ENCODE assay signal across 8 cellular contexts in genomic region chr2:152718909-152719645, GRCh38. TPM values are rescaled to one million over a fixed set of nuclear protein-coding genes. Genes with fewer than 3 reads are reported as not detected.
A peak's percentile ranks its signal among the peaks of the same experiment; 100 is the strongest.
DNase-seq lines count a peak whose midpoint lies in the region; ATAC-seq, FAIRE-seq and TF ChIP-seq lines count a peak whose summit lies in the region.

No MANE protein-coding gene starts in this region.

- H3K9ac ChIP-seq in astrocyte (ENCODE audit: low read length) = peak overlapping the region; percentile 99

- H3K79me2 ChIP-seq in astrocyte (ENCODE audit: insufficient read depth, low read length) = peaks cover 70% of the 10 kb centered on the region

- no peaks in the 10 kb centered on the region for H3K27me3 ChIP-seq in astrocyte (ENCODE audit: insufficient read depth, low read length)

- H3K27ac Mint-ChIP-seq in astrocyte (ENCODE audit: unreplicated experiment) = peak overlapping the region; percentile 43
- peak overlapping the region; percentile 97 for H3K27ac Mint-ChIP-seq in stimulated activated naive B cell treated with anti-CD40 and anti-IgM and Interleukin-4, amounts not matched to agents 10 μg/mL and 1 μg/mL and 100 μg/mL, for 72 hours

- H4K20me1 ChIP-seq in astrocyte (ENCODE audit: insufficient read depth, low read length) = peaks cover 29% of the 10 kb centered on the region

- H3K4me2 ChIP-seq in astrocyte (ENCODE audit: low read length) = peak overlapping the region; percentile 90

- in situ Hi-C loops in G401 (cut with HindIII; ENCODE audit: low sequenced_read_pairs) = no loop called here

- peaks cover 16% of the 10 kb centered on the region for H3K4me1 Mint-ChIP-seq in astrocyte (ENCODE audit: low read depth, unreplicated experiment)
- H3K4me1 Mint-ChIP-seq in stimulated activated naive B cell treated with anti-CD40 and anti-IgM and Interleukin-4, amounts not matched to agents 10 μg/mL and 1 μg/mL and 100 μg/mL, for 72 hours = peaks cover 16 to 34% of the 10 kb centered on the region in 2 donors

- no peaks in the 10 kb centered on the region for H3K9me3 Mint-ChIP-seq in astrocyte (ENCODE audit: unreplicated experiment)
- H3K9me3 Mint-ChIP-seq in stimulated activated naive B cell treated with anti-CD40 and anti-IgM and Interleukin-4, amounts not matched to agents 10 μg/mL and 1 μg/mL and 100 μg/mL, for 72 hours = no peaks in the 10 kb centered on the region

- peaks cover 16% of the 10 kb centered on the region for H3K36me3 ChIP-seq in astrocyte (ENCODE audit: insufficient read depth, low read length)

- H3K27ac ChIP-seq in astrocyte (ENCODE audit: low read depth, low read length) = peak overlapping the region; percentile 96

- peaks cover 13% of the 10 kb centered on the region for H3K4me1 ChIP-seq in astrocyte (ENCODE audit: insufficient read depth, low read length)

- H3K4me3 ChIP-seq in astrocyte (ENCODE audit: insufficient read depth, low read depth, low read length) = peak overlapping the region; percentile 95

- H3K4me3 Mint-ChIP-seq in astrocyte (ENCODE audit: unreplicated experiment) = peak overlapping the region; percentile 96
- H3K4me3 Mint-ChIP-seq in stimulated activated naive B cell treated with anti-CD40 and anti-IgM and Interleukin-4, amounts not matched to agents 10 μg/mL and 1 μg/mL and 100 μg/mL, for 72 hours = peak overlapping the region; percentile 89 to 97

- H3K36me3 Mint-ChIP-seq in astrocyte (ENCODE audit: low read depth, unreplicated experiment) = peaks cover 2% of the 10 kb centered on the region
- H3K36me3 Mint-ChIP-seq in stimulated activated naive B cell treated with anti-CD40 and anti-IgM and Interleukin-4, amounts not matched to agents 10 μg/mL and 1 μg/mL and 100 μg/mL, for 72 hours = peaks cover 11 to 29% of the 10 kb centered on the region in 2 donors

- peak overlapping the region; percentile 99 for H2AFZ ChIP-seq in astrocyte (ENCODE audit: low read depth, low read length)

- H3K9me3 ChIP-seq in astrocyte (ENCODE audit: insufficient read depth, low read depth, low read length) = no peaks in the 10 kb centered on the region

- H3K27me3 Mint-ChIP-seq in astrocyte (ENCODE audit: low read depth, unreplicated experiment) = no peaks in the 10 kb centered on the region
- no peaks in the 10 kb centered on the region for H3K27me3 Mint-ChIP-seq in stimulated activated naive B cell treated with anti-CD40 and anti-IgM and Interleukin-4, amounts not matched to agents 10 μg/mL and 1 μg/mL and 100 μg/mL, for 72 hours

- no peak for FAIRE-seq in astrocyte (lab: Jason Lieb, UNC)

- TF ChIP-seq CTCF in astrocyte (IDR thresholded peaks at IDR 0.05; ENCODE audit: insufficient read depth, low read depth, low read length) = no peak

- peak; percentile 30 for ATAC-seq in GM21447 (IDR thresholded peaks at IDR 0.05; ENCODE audit: unreplicated experiment)
- peak; percentile 8 to 14 for ATAC-seq in stimulated activated naive B cell treated with anti-CD40 and anti-IgM and Interleukin-4, amounts not matched to agents 10 μg/mL and 1 μg/mL and 100 μg/mL, for 72 hours (replicated peaks)

- DNase-seq in G401 (ENCODE audit: low spot score) (peak; percentile 53), HPDE6-E6E7 (ENCODE audit: extremely low spot score) (peak; percentile 62), NCI-H82 treated with DMSO at 0.1 percent for 48 hours (lab: John Stamatoyannopoulos, UW; ENCODE audit: unreplicated experiment) (peak; percentile 69), astrocyte (ENCODE audit: low read depth) (peak; percentile 14), iPS-NIHi11 (ENCODE audit: low spot score) (peak; percentile 58), KG1 (lab: John Stamatoyannopoulos, UW) (no peak)
- no peak for DNase-seq in stimulated activated naive B cell treated with anti-CD40 and anti-IgM and Interleukin-4, amounts not matched to agents 10 μg/mL and 1 μg/mL and 100 μg/mL, for 72 hours

RNA-seq across cellular contexts. Expression of gene ARL6IP6, which starts 0.7 kb away (rescaled TPM):
- 29.2 and 39.0 TPM in 2 replicates for total RNA-seq in G401 (2014; rRNA removed; shearing (Covaris generic))
- total RNA-seq in astrocyte = 17.0 and 18.1 TPM in 2 replicates

RNA-seq across cellular contexts. Expression of gene PRPF40A, which starts 1.8 kb away (rescaled TPM):
- 151 and 321 TPM in 2 replicates for total RNA-seq in G401 (2014; rRNA removed; shearing (Covaris generic))
- 126 and 131 TPM in 2 replicates for total RNA-seq in astrocyte

Comparison
In these comparisons a context has a peak if more than half of its experiments do, and no peak if none do; other contexts are left out.
1. DNase-seq: peak in G401 (single experiment), HPDE6-E6E7 (single experiment), NCI-H82 treated with DMSO at 0.1 percent for 48 hours (single experiment), astrocyte (single experiment) and iPS-NIHi11 (single experiment); none in stimulated activated naive B cell treated with anti-CD40 and anti-IgM and Interleukin-4, amounts not matched to agents 10 μg/mL and 1 μg/mL and 100 μg/mL, for 72 hours (single experiment) and KG1 (single experiment).